In genomic region chr22:24421428-24421931, GRCh38 we compare ENCODE assay signal across 8 cellular contexts. TPM values are rescaled to one million over a fixed set of nuclear protein-coding genes. Genes with fewer than 3 reads are reported as not detected.
DNase-seq lines count a peak whose midpoint lies in the region; ATAC-seq, FAIRE-seq and TF ChIP-seq lines count a peak whose summit lies in the region.

No MANE protein-coding gene starts in this region.

- ATAC-seq in A549 = peak; percentile 17 to 38; a peak in 3 of 6 replicates
- no peak for ATAC-seq in GM18505 (IDR thresholded peaks at IDR 0.05; ENCODE audit: unreplicated experiment)
- no peak for ATAC-seq in HG03457 (IDR thresholded peaks at IDR 0.05; ENCODE audit: unreplicated experiment)

- H3K9me3 ChIP-seq in A549 = no peaks in the 10 kb centered on the region

- TF ChIP-seq CTCF in A549 (IDR thresholded peaks at IDR 0.05) (peak; percentile 15; the same call in 1 of the 3 replicates), GM12865 (IDR thresholded peaks at IDR 0.05; ENCODE audit: insufficient read depth, low read depth, low read length, missing control alignments) (peak; percentile 16)

- no peaks in the 10 kb centered on the region for H3K4me1 ChIP-seq in A549

- no peak overlapping the region for H3K27ac ChIP-seq in A549

- CTCF ChIA-PET in A549 (lab: Yijun Ruan, JAX) = interaction anchor here (0.7 to 3.8 kb wide), 7 partner anchors 11 to 104 kb away, joined by 3 to 32 read pairs (median 10); no protein-coding TSS in a partner anchor

- TF ChIP-seq EP300 in A549 (IDR thresholded peaks at IDR 0.05) = no peak

- TF ChIP-seq POLR2A in A549 (IDR thresholded peaks at IDR 0.05; ENCODE audit: low read length) (no peak), erythroblast (IDR thresholded peaks at IDR 0.05; ENCODE audit: low read length) (no peak), GM18505 (IDR thresholded peaks at IDR 0.05; ENCODE audit: borderline replicate concordance, extremely low read depth, insufficient read depth, insufficient read length) (no peak)

- H3K4me3 ChIP-seq in A549 = no peak overlapping the region
- no peak overlapping the region for H3K4me3 ChIP-seq in GM12865 (ENCODE audit: low read depth, low read length)

- DNase-seq in A549 (ENCODE audit: low read depth in 1 of 2, low spot score in 1 of 2) (peak; percentile 25 to 35), GM12865 (ENCODE audit: low read depth) (peak; percentile 51), T follicular helper cell (ENCODE audit: low read depth) (peak; percentile 27), erythroblast (lab: John Stamatoyannopoulos, UW) (peak; percentile 23 to 25), KG1 (lab: John Stamatoyannopoulos, UW) (no peak), foreskin melanocyte (no peak)

- peak in 1 of 2 experiments; percentile 34; a peak in 2 of 5 replicates for TF ChIP-seq RAD21 in A549 (conservative IDR thresholded peaks at IDR 0.05 in 1 of 2, IDR thresholded peaks at IDR 0.05 in 1 of 2)

- FAIRE-seq in A549 (lab: Jason Lieb, UNC) = no peak

- WGBS in A549 (ENCODE audit: missing lambda C conversion rate) = 69% methylated on average over 9 of the region's 9 CpGs

- POLR2A ChIA-PET in A549 (lab: Yijun Ruan, JAX) = no interaction called here

- no peak overlapping the region for H3K4me2 ChIP-seq in A549

TF ChIP-seq in A549, 52 proteins besides CTCF, POLR2A, EP300 and RAD21:
- no peak for TF ChIP-seq REST (IDR thresholded peaks at IDR 0.05)
- peak; percentile 21; the same call in 1 of the 3 replicates for TF ChIP-seq SMC3 (IDR thresholded peaks at IDR 0.05)

RNA-seq across cellular contexts. Expression of gene ADORA2A, which starts 5.9 kb away (rescaled TPM):
- polyA plus RNA-seq in A549 (2011; rRNA removed) (0.48 and 0.99 TPM in 2 replicates), A549 (2017; fragmentation: RNase III; extraction: RNeasy Plus Mini Kit Qiagen cat#74134 plus additional on column Dnase treatment) (1.5 to 1.9 TPM (median 1.8 TPM) in 3 replicates)
- 1.2 and 1.8 TPM in 2 replicates for polyA plus RNA-seq in A549 (2012; cell fraction: cytosol; rRNA removed)
- polyA plus RNA-seq in A549 (2012; cell fraction: nucleus; rRNA removed) = 4.1 and 6.9 TPM in 2 replicates
- 1.6 and 4.1 TPM in 2 replicates for polyA minus RNA-seq in A549 (2011; rRNA and poly(A)+ RNA removed)

Comparison
In these comparisons a context has a peak if more than half of its experiments do, and no peak if none do; other contexts are left out.
1. ATAC-seq: peak in A549 (2 of 2); none in GM18505 (single experiment) and HG03457 (single experiment).
2. DNase-seq: peak in A549 (2 of 2), GM12865 (single experiment), T follicular helper cell (single experiment) and erythroblast (2 of 2); none in KG1 (single experiment) and foreskin melanocyte (single experiment).